Comparison of ENCODE assay signal across 13 cellular contexts in genomic region chr6:27720607-27721580, GRCh38.
DNase-seq lines count a peak whose midpoint lies in the region; ATAC-seq, FAIRE-seq and TF ChIP-seq lines count a peak whose summit lies in the region.
"Had no signal": no experiment of that assay in that cellular context is flagged by ENCODE, and none has a peak within 500 bp of the region (broad histone marks: within the 10 kb centered on the region; RNA-seq: fewer than 3 reads in every experiment).

No MANE protein-coding gene starts in this region.

- H3K4ac ChIP-seq in mesenchymal stem cell (ENCODE audit: low read depth in 1 of 2, low read length in 2 of 2), result no peak overlapping the region

- peak overlapping the region; percentile 49 for H2AFZ ChIP-seq in K562 (ENCODE audit: low read depth, low read length)
- H2AFZ ChIP-seq in mesenchymal stem cell (ENCODE audit: low read depth, low read length), result no peak overlapping the region

- peak overlapping the region; percentile 31 for H3K4me3 ChIP-seq in K562
- no peak overlapping the region for H3K4me3 ChIP-seq in mesenchymal stem cell (ENCODE audit: insufficient read depth in 1 of 2, low read depth in 1 of 2, low read length in 2 of 2)
- H3K4me3 ChIP-seq: esophagus muscularis mucosa, skin epidermis had no signal

- no peak overlapping the region for H2BK12ac ChIP-seq in mesenchymal stem cell (ENCODE audit: low read length in 2 of 2)

- H3K9me1 ChIP-seq in K562 (ENCODE audit: control insufficient read depth, insufficient read depth, low read length), result no peaks in the 10 kb centered on the region

- BruUV-seq in K562 (replicated peaks; lab: Mats Ljungman, UMichigan), result TSS peak; percentile 100

- no peak overlapping the region for H4K8ac ChIP-seq in mesenchymal stem cell (ENCODE audit: low read length)

- H2BK15ac ChIP-seq in mesenchymal stem cell (ENCODE audit: low read depth, poor library complexity, severe bottlenecking), result no peak overlapping the region

- 21% methylated on average over 19 of the region's 19 CpGs for WGBS in K562 (ENCODE audit: insufficient coverage, low coverage, missing lambda C conversion rate)
- WGBS in mesenchymal stem cell, result 29% methylated on average over 17 of the region's 19 CpGs

- no peak overlapping the region for H3K23ac ChIP-seq in mesenchymal stem cell (ENCODE audit: low read length in 2 of 2)

- H3K9me3 ChIP-seq in K562 (replicated peaks; ENCODE audit: control insufficient read depth, insufficient read depth, low read depth, low read length) (no peaks in the 10 kb centered on the region), mesenchymal stem cell (ENCODE audit: control insufficient read depth, low read length) (no peaks in the 10 kb centered on the region)
- H3K9me3 ChIP-seq: esophagus muscularis mucosa had no signal

- H3K36me3 ChIP-seq in K562 (ENCODE audit: control insufficient read depth, insufficient read depth, low read length) (no peaks in the 10 kb centered on the region), mesenchymal stem cell (ENCODE audit: control insufficient read depth in 1 of 2, insufficient read depth in 2 of 2, low read depth in 1 of 2, low read length in 2 of 2) (no peaks in the 10 kb centered on the region)
- H3K36me3 ChIP-seq: esophagus muscularis mucosa had no signal

- H3K18ac ChIP-seq in mesenchymal stem cell (ENCODE audit: low read depth in 1 of 2, low read length in 2 of 2), result no peak overlapping the region

- no peaks in the 10 kb centered on the region for H3K79me2 ChIP-seq in K562 (ENCODE audit: control insufficient read depth, insufficient read depth, low read length)

- intact Hi-C loops in K562 (cut with micrococcal nuclease), result no loop called here
- intact Hi-C loops in sciatic nerve (cut with DNase I), result no loop called here

- CTCF ChIA-PET in K562 (lab: Yijun Ruan, JAX; ENCODE audit: low intra/inter-chr PET ratio), result interaction anchor here (0.8 kb wide), 1 partner anchor 192 kb away, joined by 3 read pairs; no protein-coding TSS in a partner anchor

- H3K4me1 ChIP-seq in K562 (replicated peaks in 1 of 2; ENCODE audit: control insufficient read depth in 2 of 2, insufficient read depth in 2 of 2, low read length in 2 of 2) (peaks cover 0 to 12% of the 10 kb centered on the region in 2 experiments; a peak in 2 of 5 replicates), mesenchymal stem cell (ENCODE audit: control insufficient read depth, insufficient read depth, low read depth, low read length) (no peaks in the 10 kb centered on the region)
- H3K4me1 ChIP-seq: esophagus muscularis mucosa had no signal

- H2BK120ac ChIP-seq in mesenchymal stem cell (ENCODE audit: low read depth, low read length), result no peak overlapping the region

- peak; percentile 83 for FAIRE-seq in K562 (lab: Jason Lieb, UNC)
- FAIRE-seq: TTC549 had no signal

- H3K4me2 ChIP-seq in K562 (ENCODE audit: insufficient read depth, low read length), result peak overlapping the region; percentile 44
- peak overlapping the region; percentile 37 for H3K4me2 ChIP-seq in mesenchymal stem cell (ENCODE audit: low read length, poor library complexity, severe bottlenecking)

- H2BK5ac ChIP-seq in mesenchymal stem cell (ENCODE audit: low read depth, low read length, poor library complexity, severe bottlenecking), result no peak overlapping the region

- H3K27ac ChIP-seq in K562 (ENCODE audit: extremely low read depth, low read depth, low read length) (peak overlapping the region; percentile 28; the same call in 2 of the 3 replicates), mesenchymal stem cell (ENCODE audit: low read length, poor library complexity, severe bottlenecking) (no peak overlapping the region)
- H3K27ac ChIP-seq: 22Rv1, esophagus muscularis mucosa, skin epidermis had no signal

- TF ChIP-seq EP300 in K562 (IDR thresholded peaks at IDR 0.05; ENCODE audit: low read length), result no peak

- no peak overlapping the region for H3K14ac ChIP-seq in mesenchymal stem cell (ENCODE audit: low read length in 2 of 2)

- ATAC-seq in K562, result peak; percentile 87
- no peak for ATAC-seq in sciatic nerve
- ATAC-seq in GM18873 (IDR thresholded peaks at IDR 0.05; ENCODE audit: low FRiP score, unreplicated experiment), result no peak

- H3K9ac ChIP-seq in K562 (ENCODE audit: insufficient read depth in 1 of 2, low read depth in 2 of 2, low read length in 2 of 2) (peak overlapping the region; percentile 22 to 39; a peak in 2 of 4 replicates), mesenchymal stem cell (ENCODE audit: low read length) (no peak overlapping the region)

- in situ Hi-C loops in K562 (cut with MboI), result no loop called here

- no peaks in the 10 kb centered on the region for H3K27me3 ChIP-seq in K562 (ENCODE audit: control insufficient read depth in 2 of 2, insufficient read depth in 2 of 2, low read length in 2 of 2)
- peaks cover 0 to 5% of the 10 kb centered on the region in 2 experiments for H3K27me3 ChIP-seq in mesenchymal stem cell (ENCODE audit: control insufficient read depth in 1 of 2, insufficient read depth in 1 of 2, low read length in 2 of 2)

- DNase-seq in DMS53 (lab: John Stamatoyannopoulos, UW) (peak; percentile 18), DMS53 treated with DMSO at 0.1 percent for 48 hours (lab: John Stamatoyannopoulos, UW; ENCODE audit: unreplicated experiment) (no peak), HUDEP-2 (lab: John Stamatoyannopoulos, UW; ENCODE audit: unreplicated experiment in 76 of 76) (peak in 51 of 76 experiments; percentile 6 to 96 (median 44)), K562 (ENCODE audit: extremely low read depth in 1 of 4, low spot score in 3 of 4) (peak; percentile 59 to 88 (median 69)), mesenchymal stem cell (peak; percentile 36), sciatic nerve (ENCODE audit: low spot score) (no peak)
- no peak for DNase-seq in effector CD4-positive, alpha-beta T cell
- DNase-seq: KG1 had no signal

- peak in 1 of 2 experiments; percentile 23; a peak in 2 of 4 replicates for TF ChIP-seq RAD21 in K562 (CRISPR knock-in tag; conservative IDR thresholded peaks at IDR 0.05 in 1 of 2, IDR thresholded peaks at IDR 0.05 in 1 of 2)

- H4K20me1 ChIP-seq in K562 (replicated peaks; ENCODE audit: control insufficient read depth, insufficient read depth, low read length), result no peaks in the 10 kb centered on the region

- H4K91ac ChIP-seq in mesenchymal stem cell (ENCODE audit: low read length), result no peak overlapping the region

- peak in 1 of 3 experiments; percentile 30; a peak in 2 of 6 replicates for TF ChIP-seq CTCF in K562 (IDR thresholded peaks at IDR 0.05 in 2 of 3, conservative IDR thresholded peaks at IDR 0.05 in 1 of 3; ENCODE audit: insufficient read depth in 2 of 3, low read depth in 1 of 3, low read length in 3 of 3)

- H2AK5ac ChIP-seq in mesenchymal stem cell (ENCODE audit: low read length, severe bottlenecking), result no peak overlapping the region

- TF ChIP-seq POLR2A in K562 (conservative IDR thresholded peaks at IDR 0.05), result no peak

- POLR2A ChIA-PET in K562 (lab: Yijun Ruan, JAX), result interaction anchor here (0.5 to 0.6 kb wide), 3 partner anchors 37 to 1476 kb away, joined by 3 to 4 read pairs (median 3); no protein-coding TSS in a partner anchor

- H3K79me1 ChIP-seq in mesenchymal stem cell (replicated peaks; ENCODE audit: low read length, poor library complexity, severe bottlenecking), result no peaks in the 10 kb centered on the region

TF ChIP-seq in K562, 482 proteins besides CTCF, POLR2A, EP300 and RAD21 (continues in another document):
- TF ChIP-seq JUND (IDR thresholded peaks at IDR 0.05; ENCODE audit: borderline replicate concordance, low read depth, low read length), result no peak
- peak; percentile 32; the same call in 1 of the 3 replicates for TF ChIP-seq JUND (tag; IDR thresholded peaks at IDR 0.05; ENCODE audit: borderline replicate concordance, low read depth, low read length)

Comparison
In these comparisons a context has a peak if more than half of its experiments do, and no peak if none do; other contexts are left out.
1. DNase-seq: peak in DMS53 (single experiment), HUDEP-2 (51 of 76), K562 (4 of 4) and mesenchymal stem cell (single experiment); none in DMS53 treated with DMSO at 0.1 percent for 48 hours (single experiment), sciatic nerve (single experiment) and effector CD4-positive, alpha-beta T cell (single experiment).